ENCODE assay signal across 12 cellular contexts in genomic region chr3:29693863-29694262, GRCh38.
A peak's percentile ranks its signal among the peaks of the same experiment; 100 is the strongest.
DNase-seq lines count a peak whose midpoint lies in the region; ATAC-seq lines count a peak whose summit lies in the region.
"Had no signal": no experiment of that assay in that cellular context is flagged by ENCODE, and none has a peak within 500 bp of the region (broad histone marks: within the 10 kb centered on the region; RNA-seq: fewer than 3 reads in every experiment).

No MANE protein-coding gene starts in this region.

- no peak for ATAC-seq in GM19351 (IDR thresholded peaks at IDR 0.05; ENCODE audit: unreplicated experiment)

- DNase-seq in Daoy (ENCODE audit: low read depth): peak; percentile 81
- peak; percentile 46 for DNase-seq in SK-MEL-5 (ENCODE audit: low read depth, low spot score)
- DNase-seq in fibroblast of the conjunctiva (ENCODE audit: low read depth): peak; percentile 75
- peak; percentile 91 for DNase-seq in non-pigmented ciliary epithelial cell (ENCODE audit: low read depth)
- DNase-seq in RKO (ENCODE audit: low spot score): no peak
- DNase-seq in NK-92 treated with Interleukin-12 subunit alpha and Interleukin-12 subunit beta, amount 100 ng/mL, for 24 hours (lab: John Stamatoyannopoulos, UW): no peak
- no peak for DNase-seq in NCI-H1436 (lab: John Stamatoyannopoulos, UW)
- DNase-seq: activated CD4-positive, alpha-beta T cell treated with anti-CD3 and anti-CD28 coated beads for 1 hour; foreskin melanocyte; NCI-H1694; stimulated activated CD4-positive, alpha-beta T cell treated with anti-CD3 and anti-CD28 coated beads, Interleukin-4, amount 100 ng/mL, for 1 hour had no signal

- in situ Hi-C loops in SK-MEL-5 (cut with HindIII; ENCODE audit: low pct_unique_long_range_greater_than_20kb, low sequenced_read_pairs): no loop called here

Comparison
In these comparisons a context has a peak if more than half of its experiments do, and no peak if none do; other contexts are left out.
1. DNase-seq: peak in Daoy (single experiment), SK-MEL-5 (single experiment), fibroblast of the conjunctiva (single experiment) and non-pigmented ciliary epithelial cell (single experiment); none in RKO (single experiment), NK-92 treated with Interleukin-12 subunit alpha and Interleukin-12 subunit beta, amount 100 ng/mL, for 24 hours (single experiment) and NCI-H1436 (single experiment).